ENCODE assay signal across 8 cellular contexts in genomic region chr2:177753682-177754475, GRCh38.
DNase-seq lines count a peak whose midpoint lies in the region; TF ChIP-seq lines count a peak whose summit lies in the region.

No MANE protein-coding gene starts in this region.

- no peaks in the 10 kb centered on the region for H3F3A ChIP-seq in smooth muscle cell (ENCODE audit: low read depth)

- H3K27ac ChIP-seq in brain microvascular endothelial cell (no peak overlapping the region), smooth muscle cell (ENCODE audit: low read depth) (peak overlapping the region; percentile 64)

- peaks cover 12% of the 10 kb centered on the region for H3K4me1 ChIP-seq in smooth muscle cell (ENCODE audit: low read depth)

- H3K9ac ChIP-seq in smooth muscle cell (ENCODE audit: low read depth) = peak overlapping the region; percentile 61

- H2AFZ ChIP-seq in smooth muscle cell (ENCODE audit: low read depth) = peak overlapping the region; percentile 32

- no peak overlapping the region for H3K4me3 ChIP-seq in brain microvascular endothelial cell (ENCODE audit: low read depth, low read length)
- H3K4me3 ChIP-seq in smooth muscle cell = no peak overlapping the region

- peaks cover 2% of the 10 kb centered on the region for H3K27me3 ChIP-seq in brain microvascular endothelial cell (replicated peaks)
- H3K27me3 ChIP-seq in smooth muscle cell (ENCODE audit: low read depth) = no peaks in the 10 kb centered on the region

- H3K9me3 ChIP-seq in smooth muscle cell (replicated peaks; ENCODE audit: low read depth) = no peaks in the 10 kb centered on the region

- DNase-seq in ELF-1 (ENCODE audit: low read depth, low spot score) = peak; percentile 67
- DNase-seq in NCI-H2029 treated with DMSO at 0.1 percent for 48 hours (lab: John Stamatoyannopoulos, UW) = peak; percentile 17
- DNase-seq in brain microvascular endothelial cell = peak; percentile 85
- DNase-seq in iPS-NIHi7 (ENCODE audit: extremely low spot score) = peak; percentile 57
- DNase-seq in smooth muscle cell (lab: John Stamatoyannopoulos, UW; ENCODE audit: unreplicated experiment) = no peak
- no peak for DNase-seq in KG1 (lab: John Stamatoyannopoulos, UW)
- no peak for DNase-seq in GF-D8 (lab: John Stamatoyannopoulos, UW)
- DNase-seq in NCI-H1092 treated with DMSO at 0.1 percent for 48 hours (lab: John Stamatoyannopoulos, UW) = no peak

- H3K4me2 ChIP-seq in smooth muscle cell = peak overlapping the region; percentile 57

- no peaks in the 10 kb centered on the region for H3K79me2 ChIP-seq in smooth muscle cell (ENCODE audit: low read depth)

- in situ Hi-C loops in brain microvascular endothelial cell (cut with HindIII; ENCODE audit: low pct_ligation_motif_present, low sequenced_read_pairs) = no loop called here

- WGBS in smooth muscle cell (ENCODE audit: low lambda C conversion rate) = 54% methylated on average over 5 of the region's 5 CpGs

- H3K36me3 ChIP-seq in brain microvascular endothelial cell (replicated peaks) (no peaks in the 10 kb centered on the region), smooth muscle cell (ENCODE audit: low read depth) (no peaks in the 10 kb centered on the region)

- TF ChIP-seq CTCF in brain microvascular endothelial cell (IDR thresholded peaks at IDR 0.05; ENCODE audit: low read depth, low read length, missing control alignments) = no peak
- TF ChIP-seq CTCF in smooth muscle cell (IDR thresholded peaks at IDR 0.05; ENCODE audit: borderline replicate concordance, insufficient read depth, poor library complexity, severe bottlenecking) = no peak

- no peaks in the 10 kb centered on the region for H4K20me1 ChIP-seq in smooth muscle cell (ENCODE audit: low read depth)

Comparison
In these comparisons a context has a peak if more than half of its experiments do, and no peak if none do; other contexts are left out.
1. DNase-seq: peak in ELF-1 (single experiment), NCI-H2029 treated with DMSO at 0.1 percent for 48 hours (single experiment), brain microvascular endothelial cell (single experiment) and iPS-NIHi7 (single experiment); none in smooth muscle cell (single experiment), KG1 (single experiment), GF-D8 (single experiment) and NCI-H1092 treated with DMSO at 0.1 percent for 48 hours (single experiment).